In genomic region chr3:43699864-43700263, GRCh38 we compare ENCODE assay signal across 8 cellular contexts. TPM values are rescaled to one million over a fixed set of nuclear protein-coding genes. Genes with fewer than 3 reads are reported as not detected.
DNase-seq lines count a peak whose midpoint lies in the region; ATAC-seq, FAIRE-seq and TF ChIP-seq lines count a peak whose summit lies in the region.

No MANE protein-coding gene starts in this region.

- POLR2A ChIA-PET in OCI-LY7 (lab: Charles Lee) = interaction anchor here (0.5 kb wide), 1 partner anchor 910 kb away, joined by 4 read pairs; no protein-coding TSS in a partner anchor

- no peak overlapping the region for H3K4me3 ChIP-seq in H7 (ENCODE audit: insufficient read depth, low read depth, low read length)
- H3K4me3 ChIP-seq in OCI-LY7 (ENCODE audit: low read depth, low read length, poor library complexity, severe bottlenecking) = no peak overlapping the region

- no TSS peak for BruUV-seq in OCI-LY7 (replicated peaks; lab: Mats Ljungman, UMichigan)

- no peaks in the 10 kb centered on the region for H4K20me1 ChIP-seq in OCI-LY7 (ENCODE audit: insufficient read depth, low read length)

- intact Hi-C loops in OCI-LY7 (cut with micrococcal nuclease; ENCODE audit: unreplicated experiment) = no loop called here

- ATAC-seq in GM18502 (IDR thresholded peaks at IDR 0.05; ENCODE audit: poor library complexity, unreplicated experiment) (peak; percentile 85), GM21367 (IDR thresholded peaks at IDR 0.05; ENCODE audit: unreplicated experiment) (no peak)

- no peaks in the 10 kb centered on the region for H3K9me2 ChIP-seq in OCI-LY7 (ENCODE audit: insufficient read depth, low read length)

- H3K36me3 ChIP-seq in H7 (replicated peaks; ENCODE audit: control insufficient read depth, insufficient read depth, low read length) = no peaks in the 10 kb centered on the region; the same call in 1 of the 2 replicates
- H3K36me3 ChIP-seq in OCI-LY7 (ENCODE audit: insufficient read depth, low read length) = 0 out of 2 replicates have a peak, but pooled peaks cover 7% of the 10 kb centered on the region

- no peaks in the 10 kb centered on the region for H3K27me3 ChIP-seq in H7 (ENCODE audit: control insufficient read depth, insufficient read depth, low read length)

- H3K4me1 ChIP-seq in OCI-LY7 (ENCODE audit: insufficient read depth, low read length, poor library complexity, severe bottlenecking) = peaks cover 15% of the 10 kb centered on the region

- H3K9me3 ChIP-seq in OCI-LY7 (ENCODE audit: low read length) = no peaks in the 10 kb centered on the region

- no peak for FAIRE-seq in frontal cortex (lab: Jason Lieb, UNC)

- CTCF ChIA-PET in OCI-LY7 (lab: Charles Lee; ENCODE audit: unreplicated experiment) = no interaction called here

- H3K79me2 ChIP-seq in OCI-LY7 (ENCODE audit: insufficient read depth, low read depth, low read length) = no peaks in the 10 kb centered on the region

- TF ChIP-seq CTCF in OCI-LY7 (conservative IDR thresholded peaks at IDR 0.05; ENCODE audit: low read length) = peak; percentile 70

- H3K4me2 ChIP-seq in OCI-LY7 (ENCODE audit: low read length) = no peak overlapping the region

- DNase-seq in H7 (peak; percentile 38), OCI-LY7 (ENCODE audit: low spot score) (peak; percentile 44), kidney tubule cell (ENCODE audit: low spot score) (peak; percentile 44), frontal cortex (ENCODE audit: low spot score in 2 of 2) (no peak), inferior parietal cortex (ENCODE audit: extremely low spot score) (no peak), NCI-H128 (lab: John Stamatoyannopoulos, UW; ENCODE audit: unreplicated experiment) (no peak)

- no peak overlapping the region for H2AFZ ChIP-seq in OCI-LY7 (ENCODE audit: low read length)

- no peak overlapping the region for H3K27ac ChIP-seq in OCI-LY7 (ENCODE audit: low read depth, low read length, poor library complexity, severe bottlenecking)

RNA-seq across cellular contexts. Expression of gene ABHD5, which starts 9.1 kb away (rescaled TPM):
- total RNA-seq in H7 (2014; rRNA removed; shearing (Covaris generic)) = 21.8 and 24.5 TPM in 2 replicates
- total RNA-seq in OCI-LY7 (2014; rRNA removed; shearing (Covaris generic)) = 6.5 and 7.3 TPM in 2 replicates
- 7.9 and 9.6 TPM in 2 replicates for total RNA-seq in OCI-LY7 (2022)
- 26.1 TPM for total RNA-seq in frontal cortex

Comparison
In these comparisons a context has a peak if more than half of its experiments do, and no peak if none do; other contexts are left out.
1. DNase-seq: peak in H7 (single experiment), OCI-LY7 (single experiment) and kidney tubule cell (single experiment); none in frontal cortex (0 of 2), inferior parietal cortex (single experiment) and NCI-H128 (single experiment).